Comparison of ENCODE assay signal across 9 cellular contexts in genomic region chr4:153438916-153439756, GRCh38. TPM values are rescaled to one million over a fixed set of nuclear protein-coding genes. Genes with fewer than 3 reads are reported as not detected.
DNase-seq lines count a peak whose midpoint lies in the region; ATAC-seq and TF ChIP-seq lines count a peak whose summit lies in the region.
"Had no signal": no experiment of that assay in that cellular context is flagged by ENCODE, and none has a peak within 500 bp of the region (broad histone marks: within the 10 kb centered on the region; RNA-seq: fewer than 3 reads in every experiment).

No MANE protein-coding gene starts in this region.

- peak; percentile 9 for DNase-seq in activated T-helper 1 cell treated with anti-CD3 and anti-CD28 coated beads, Interleukin-12 subunit alpha, Interleukin-12 subunit beta, Interleukin-2, Interleukin-4 antibody, amounts not matched to agents 30 ng/mL and 10 ng/mL and 1 ng/mL, durations not matched to agents 14 hours and 24 hours and 36 hours (ENCODE audit: low spot score)
- DNase-seq in type B pancreatic cell (ENCODE audit: extremely low spot score, unreplicated experiment) (no peak), D341Med (ENCODE audit: low spot score) (no peak), glutamatergic neuron (no peak), GF-D8 (lab: John Stamatoyannopoulos, UW) (no peak)

- H3K4me1 ChIP-seq in skeletal muscle tissue (ENCODE audit: control insufficient read depth in 3 of 3, insufficient read depth in 3 of 3, low read length in 3 of 3): peaks cover 0 to 7% (median 6%) of the 10 kb centered on the region in 3 donors

- H3K4me1 Mint-ChIP-seq in activated T-helper 1 cell treated with anti-CD3 and anti-CD28 coated beads, Interleukin-12 subunit alpha, Interleukin-12 subunit beta, Interleukin-2, Interleukin-4 antibody, amounts not matched to agents 30 ng/mL and 10 ng/mL and 1 ng/mL, durations not matched to agents 14 hours and 24 hours and 36 hours (ENCODE audit: low read depth): peaks cover 23% of the 10 kb centered on the region
- H3K4me1 Mint-ChIP-seq in type B pancreatic cell (ENCODE audit: unreplicated experiment) (no peaks in the 10 kb centered on the region), glutamatergic neuron (ENCODE audit: low read depth, unreplicated experiment) (no peaks in the 10 kb centered on the region)

- H3K27ac Mint-ChIP-seq in activated T-helper 1 cell treated with anti-CD3 and anti-CD28 coated beads, Interleukin-12 subunit alpha, Interleukin-12 subunit beta, Interleukin-2, Interleukin-4 antibody, amounts not matched to agents 30 ng/mL and 10 ng/mL and 1 ng/mL, durations not matched to agents 14 hours and 24 hours and 36 hours: peak overlapping the region; percentile 38
- H3K27ac Mint-ChIP-seq in type B pancreatic cell (no peak overlapping the region), glutamatergic neuron (ENCODE audit: unreplicated experiment) (no peak overlapping the region)

- H3K27me3 Mint-ChIP-seq in activated T-helper 1 cell treated with anti-CD3 and anti-CD28 coated beads, Interleukin-12 subunit alpha, Interleukin-12 subunit beta, Interleukin-2, Interleukin-4 antibody, amounts not matched to agents 30 ng/mL and 10 ng/mL and 1 ng/mL, durations not matched to agents 14 hours and 24 hours and 36 hours (ENCODE audit: insufficient read depth): peaks cover 6% of the 10 kb centered on the region
- no peaks in the 10 kb centered on the region for H3K27me3 Mint-ChIP-seq in type B pancreatic cell
- no peaks in the 10 kb centered on the region for H3K27me3 Mint-ChIP-seq in glutamatergic neuron (ENCODE audit: unreplicated experiment)

- H3K9me3 Mint-ChIP-seq in activated T-helper 1 cell treated with anti-CD3 and anti-CD28 coated beads, Interleukin-12 subunit alpha, Interleukin-12 subunit beta, Interleukin-2, Interleukin-4 antibody, amounts not matched to agents 30 ng/mL and 10 ng/mL and 1 ng/mL, durations not matched to agents 14 hours and 24 hours and 36 hours: no peaks in the 10 kb centered on the region
- H3K9me3 Mint-ChIP-seq in type B pancreatic cell (no peaks in the 10 kb centered on the region), glutamatergic neuron (ENCODE audit: unreplicated experiment) (no peaks in the 10 kb centered on the region)

- peak; percentile 79 for ATAC-seq in GM19397 (IDR thresholded peaks at IDR 0.05; ENCODE audit: unreplicated experiment)
- ATAC-seq in HG03159 (IDR thresholded peaks at IDR 0.05; ENCODE audit: unreplicated experiment): peak; percentile 75
- ATAC-seq: Panc1 had no signal

- no peaks in the 10 kb centered on the region for H3K27me3 ChIP-seq in skeletal muscle tissue (ENCODE audit: control insufficient read depth in 3 of 3, insufficient read depth in 3 of 3, low read length in 3 of 3)

- H3K9me3 ChIP-seq in skeletal muscle tissue (ENCODE audit: control insufficient read depth in 3 of 3, low read length in 3 of 3): no peaks in the 10 kb centered on the region

- H3K9ac ChIP-seq in skeletal muscle tissue (ENCODE audit: low read depth in 1 of 3, low read length in 3 of 3): peak overlapping the region; percentile 79 to 85 (median 79)

- peak overlapping the region; percentile 60 to 77 (median 75) for H3K4me3 ChIP-seq in skeletal muscle tissue (ENCODE audit: low read length in 3 of 3)

- peak overlapping the region; percentile 68 for H3K4me3 Mint-ChIP-seq in activated T-helper 1 cell treated with anti-CD3 and anti-CD28 coated beads, Interleukin-12 subunit alpha, Interleukin-12 subunit beta, Interleukin-2, Interleukin-4 antibody, amounts not matched to agents 30 ng/mL and 10 ng/mL and 1 ng/mL, durations not matched to agents 14 hours and 24 hours and 36 hours
- H3K4me3 Mint-ChIP-seq in type B pancreatic cell (no peak overlapping the region), glutamatergic neuron (ENCODE audit: unreplicated experiment) (no peak overlapping the region)

- H3K36me3 Mint-ChIP-seq in activated T-helper 1 cell treated with anti-CD3 and anti-CD28 coated beads, Interleukin-12 subunit alpha, Interleukin-12 subunit beta, Interleukin-2, Interleukin-4 antibody, amounts not matched to agents 30 ng/mL and 10 ng/mL and 1 ng/mL, durations not matched to agents 14 hours and 24 hours and 36 hours (ENCODE audit: low read depth): no peaks in the 10 kb centered on the region
- H3K36me3 Mint-ChIP-seq in type B pancreatic cell (no peaks in the 10 kb centered on the region), glutamatergic neuron (ENCODE audit: unreplicated experiment) (no peaks in the 10 kb centered on the region)

- H3K27ac ChIP-seq in skeletal muscle tissue (ENCODE audit: low read depth, low read length): peak overlapping the region; percentile 93

- intact Hi-C loops in activated T-helper 1 cell treated with anti-CD3 and anti-CD28 coated beads, Interleukin-12 subunit alpha, Interleukin-12 subunit beta, Interleukin-2, Interleukin-4 antibody, amounts not matched to agents 30 ng/mL and 10 ng/mL and 1 ng/mL, durations not matched to agents 14 hours and 24 hours and 36 hours (cut with micrococcal nuclease): no loop called here

- TF ChIP-seq CTCF in type B pancreatic cell (conservative IDR thresholded peaks at IDR 0.05) (no peak), glutamatergic neuron (IDR thresholded peaks at IDR 0.05; ENCODE audit: partially characterized antibody, unreplicated experiment) (no peak)

- no peaks in the 10 kb centered on the region for H3K36me3 ChIP-seq in skeletal muscle tissue (ENCODE audit: control insufficient read depth in 3 of 3, insufficient read depth in 3 of 3, low read length in 3 of 3)

RNA-seq across cellular contexts. Expression of gene TMEM131L, which starts 27.0 kb away (rescaled TPM):
- total RNA-seq in activated T-helper 1 cell treated with anti-CD3 and anti-CD28 coated beads, Interleukin-12 subunit alpha, Interleukin-12 subunit beta, Interleukin-2, Interleukin-4 antibody, amounts not matched to agents 30 ng/mL and 10 ng/mL and 1 ng/mL, durations not matched to agents 14 hours and 24 hours and 36 hours: 39.5 and 42.2 TPM in 2 replicates
- 69.4 TPM for total RNA-seq in skeletal muscle tissue
- 5.4 and 21.3 TPM in 2 replicates for total RNA-seq in type B pancreatic cell (ENCODE audit: low replicate concordance)
- total RNA-seq in glutamatergic neuron (ENCODE audit: unreplicated experiment): 60.2 TPM
